ENCODE assay signal across 16 cellular contexts in the genomic region with DNA sequence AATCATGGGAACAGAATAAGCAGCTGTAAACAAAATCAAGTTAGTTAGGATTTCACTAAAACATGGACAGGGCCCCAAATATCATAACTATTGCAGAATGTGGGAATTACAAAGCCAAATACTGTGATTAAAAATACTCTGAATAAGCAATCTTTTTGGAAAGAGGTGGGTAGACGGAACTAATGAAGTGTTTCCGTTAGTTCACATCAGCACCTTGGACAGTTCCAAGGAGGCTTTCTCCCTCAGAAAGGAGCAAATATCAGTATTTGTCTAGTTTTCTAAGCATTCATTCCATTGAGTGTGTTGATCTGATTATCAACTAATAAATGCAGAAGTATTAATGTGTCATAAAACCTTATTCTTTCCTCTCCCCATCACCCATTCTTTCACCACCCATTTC.
DNase-seq lines count a peak whose midpoint lies in the region; ATAC-seq, FAIRE-seq and TF ChIP-seq lines count a peak whose summit lies in the region.
"Had no signal": no experiment of that assay in that cellular context is flagged by ENCODE, and none has a peak within 500 bp of the region (broad histone marks: within the 10 kb centered on the region; RNA-seq: fewer than 3 reads in every experiment).

No MANE protein-coding gene starts in this region.

- H3K79me2 ChIP-seq in HepG2 (ENCODE audit: insufficient read depth, low read length): no peaks in the 10 kb centered on the region
- H3K79me2 ChIP-seq in OCI-LY7 (ENCODE audit: insufficient read depth, low read depth, low read length): no peaks in the 10 kb centered on the region

- no peak for ATAC-seq in HepG2
- no peak for ATAC-seq in right lobe of liver
- no peak for ATAC-seq in stimulated activated effector memory CD8-positive, alpha-beta T cell treated with anti-CD3 and anti-CD28 coated beads, Interleukin-12 subunit alpha, Interleukin-12 subunit beta, amount 100 ng/mL, for 72 hours
- ATAC-seq in HG03139 (IDR thresholded peaks at IDR 0.05; ENCODE audit: unreplicated experiment): no peak
- ATAC-seq: left ventricle myocardium superior had no signal

- WGBS in HepG2 (ENCODE audit: low lambda C conversion rate): 30% methylated on average over 2 of the region's 2 CpGs
- WGBS in right lobe of liver (ENCODE audit: insufficient coverage, low coverage, low lambda C conversion rate, missing lambda C conversion rate): 57% methylated on average over 2 of the region's 2 CpGs

- TF ChIP-seq POLR2A in HepG2 (IDR thresholded peaks at IDR 0.05; ENCODE audit: insufficient read depth in 1 of 2, low read depth in 2 of 2, low read length in 2 of 2) (no peak), right lobe of liver (IDR thresholded peaks at IDR 0.05) (no peak), erythroblast (IDR thresholded peaks at IDR 0.05; ENCODE audit: low read length) (no peak), Peyer's patch (IDR thresholded peaks at IDR 0.05) (no peak)

- TF ChIP-seq RAD21 in HepG2 (CRISPR knock-in tag; IDR thresholded peaks at IDR 0.05): no peak

- H3K9me3 ChIP-seq in HepG2 (ENCODE audit: low read length) (no peaks in the 10 kb centered on the region), right lobe of liver (no peaks in the 10 kb centered on the region), OCI-LY7 (ENCODE audit: low read length) (no peaks in the 10 kb centered on the region), Peyer's patch (no peaks in the 10 kb centered on the region)

- no peaks in the 10 kb centered on the region for H3K4me1 Mint-ChIP-seq in stimulated activated effector memory CD8-positive, alpha-beta T cell treated with anti-CD3 and anti-CD28 coated beads, Interleukin-12 subunit alpha, Interleukin-12 subunit beta, amount 100 ng/mL, for 72 hours
- H3K4me1 Mint-ChIP-seq: activated naive CD8-positive, alpha-beta T cell treated with anti-CD3 and anti-CD28 coated beads, Interleukin-2, amount 10 ng/mL, durations not matched to agents 7 days and 5 days; naive B cell had no signal

- H3K9ac ChIP-seq in HepG2 (ENCODE audit: insufficient read depth, low read depth, low read length): no peak overlapping the region

- in situ Hi-C loops in HepG2 (cut with HindIII; ENCODE audit: extremely low pct_ligation_motif_present, low pct_unique_long_range_greater_than_20kb): no loop called here

- no peak for TF ChIP-seq CTCF in HepG2 (CRISPR knock-in tag; IDR thresholded peaks at IDR 0.05)
- no peak for TF ChIP-seq CTCF in right lobe of liver (IDR thresholded peaks at IDR 0.05)
- TF ChIP-seq CTCF in OCI-LY7 (conservative IDR thresholded peaks at IDR 0.05; ENCODE audit: low read length): no peak
- no peak for TF ChIP-seq CTCF in Peyer's patch (IDR thresholded peaks at IDR 0.05)

- BruUV-seq in HepG2 (replicated peaks; lab: Mats Ljungman, UMichigan) (no TSS peak), OCI-LY7 (replicated peaks; lab: Mats Ljungman, UMichigan) (no TSS peak)

- TF ChIP-seq EP300 in HepG2 (IDR thresholded peaks at IDR 0.05; ENCODE audit: low read depth in 2 of 2, low read length in 2 of 2) (no peak), HepG2 (CRISPR knock-in tag; IDR thresholded peaks at IDR 0.05; ENCODE audit: borderline replicate concordance) (no peak)

- no peak overlapping the region for H3K4me3 ChIP-seq in HepG2 (replicated peaks in 1 of 3; ENCODE audit: insufficient read depth in 1 of 3, low read depth in 2 of 3, low read length in 3 of 3)
- no peak overlapping the region for H3K4me3 ChIP-seq in right lobe of liver
- no peak overlapping the region for H3K4me3 ChIP-seq in OCI-LY7 (ENCODE audit: low read depth, low read length, poor library complexity, severe bottlenecking)
- no peak overlapping the region for H3K4me3 ChIP-seq in Peyer's patch

- H3K36me3 Mint-ChIP-seq in stimulated activated effector memory CD8-positive, alpha-beta T cell treated with anti-CD3 and anti-CD28 coated beads, Interleukin-12 subunit alpha, Interleukin-12 subunit beta, amount 100 ng/mL, for 72 hours: no peaks in the 10 kb centered on the region
- H3K36me3 Mint-ChIP-seq: activated naive CD8-positive, alpha-beta T cell treated with anti-CD3 and anti-CD28 coated beads, Interleukin-2, amount 10 ng/mL, durations not matched to agents 7 days and 5 days; naive B cell had no signal

- no peaks in the 10 kb centered on the region for H3K4me1 ChIP-seq in HepG2 (ENCODE audit: insufficient read depth, low read length)
- no peaks in the 10 kb centered on the region for H3K4me1 ChIP-seq in right lobe of liver
- H3K4me1 ChIP-seq in OCI-LY7 (ENCODE audit: insufficient read depth, low read length, poor library complexity, severe bottlenecking): no peaks in the 10 kb centered on the region
- no peaks in the 10 kb centered on the region for H3K4me1 ChIP-seq in Peyer's patch

- H3K9me3 Mint-ChIP-seq in stimulated activated effector memory CD8-positive, alpha-beta T cell treated with anti-CD3 and anti-CD28 coated beads, Interleukin-12 subunit alpha, Interleukin-12 subunit beta, amount 100 ng/mL, for 72 hours: no peaks in the 10 kb centered on the region
- H3K9me3 Mint-ChIP-seq: activated naive CD8-positive, alpha-beta T cell treated with anti-CD3 and anti-CD28 coated beads, Interleukin-2, amount 10 ng/mL, durations not matched to agents 7 days and 5 days had no signal

- POLR2A ChIA-PET in HepG2 (lab: Yijun Ruan, JAX): no interaction called here
- POLR2A ChIA-PET in OCI-LY7 (lab: Charles Lee): interaction anchor here (0.9 kb wide), 1 partner anchor 62 kb away, joined by 4 read pairs; no protein-coding TSS in a partner anchor

- DNase-seq in HepG2 (ENCODE audit: low spot score) (no peak), right lobe of liver (no peak), OCI-LY7 (ENCODE audit: low spot score) (peak; percentile 18), erythroblast (lab: John Stamatoyannopoulos, UW) (peak; percentile 9 to 19), Peyer's patch (no peak)
- DNase-seq in stimulated activated effector memory CD8-positive, alpha-beta T cell treated with anti-CD3 and anti-CD28 coated beads, Interleukin-12 subunit alpha, Interleukin-12 subunit beta, amount 100 ng/mL, for 72 hours (ENCODE audit: low spot score in 2 of 2): no peak
- DNase-seq in activated effector memory CD4-positive, alpha-beta T cell treated with Interleukin-2 at 50 U/mL for 16 hours: no peak
- DNase-seq: activated CD8-positive, alpha-beta memory T cell treated with anti-CD3 and anti-CD28 coated beads, Interleukin-2, amount 50 U/mL, for 48 hours; activated naive CD8-positive, alpha-beta T cell treated with anti-CD3 and anti-CD28 coated beads, Interleukin-2, amount 10 ng/mL, durations not matched to agents 7 days and 5 days; GOT3; left ventricle myocardium superior; naive B cell; substantia nigra; WERI-Rb-1 had no signal

- H3K36me3 ChIP-seq in HepG2 (replicated peaks in 1 of 2; ENCODE audit: control insufficient read depth in 1 of 2, insufficient read depth in 2 of 2, low read length in 2 of 2): no peaks in the 10 kb centered on the region
- H3K36me3 ChIP-seq in right lobe of liver: no peaks in the 10 kb centered on the region
- no peaks in the 10 kb centered on the region for H3K36me3 ChIP-seq in OCI-LY7 (ENCODE audit: insufficient read depth, low read length)
- no peaks in the 10 kb centered on the region for H3K36me3 ChIP-seq in Peyer's patch
- H3K36me3 ChIP-seq: WERI-Rb-1 had no signal

- FAIRE-seq in HepG2 (lab: Jason Lieb, UNC): no peak

- H2AFZ ChIP-seq in HepG2 (ENCODE audit: low read length) (no peak overlapping the region), OCI-LY7 (ENCODE audit: low read length) (no peak overlapping the region)

- no peak overlapping the region for H3K4me3 Mint-ChIP-seq in stimulated activated effector memory CD8-positive, alpha-beta T cell treated with anti-CD3 and anti-CD28 coated beads, Interleukin-12 subunit alpha, Interleukin-12 subunit beta, amount 100 ng/mL, for 72 hours
- H3K4me3 Mint-ChIP-seq: activated naive CD8-positive, alpha-beta T cell treated with anti-CD3 and anti-CD28 coated beads, Interleukin-2, amount 10 ng/mL, durations not matched to agents 7 days and 5 days; naive B cell had no signal

- no peaks in the 10 kb centered on the region for H3K9me2 ChIP-seq in OCI-LY7 (ENCODE audit: insufficient read depth, low read length)

- H3K27me3 ChIP-seq in HepG2 (ENCODE audit: control insufficient read depth in 1 of 2, insufficient read depth in 2 of 2, low read length in 2 of 2): no peaks in the 10 kb centered on the region
- H3K27me3 ChIP-seq in right lobe of liver: no peaks in the 10 kb centered on the region
- no peaks in the 10 kb centered on the region for H3K27me3 ChIP-seq in Peyer's patch

- no peak overlapping the region for H3K27ac Mint-ChIP-seq in stimulated activated effector memory CD8-positive, alpha-beta T cell treated with anti-CD3 and anti-CD28 coated beads, Interleukin-12 subunit alpha, Interleukin-12 subunit beta, amount 100 ng/mL, for 72 hours
- H3K27ac Mint-ChIP-seq: activated naive CD8-positive, alpha-beta T cell treated with anti-CD3 and anti-CD28 coated beads, Interleukin-2, amount 10 ng/mL, durations not matched to agents 7 days and 5 days; naive B cell had no signal

- no peaks in the 10 kb centered on the region for H4K20me1 ChIP-seq in HepG2 (ENCODE audit: insufficient read depth, low read length)
- no peaks in the 10 kb centered on the region for H4K20me1 ChIP-seq in OCI-LY7 (ENCODE audit: insufficient read depth, low read length)

- CTCF ChIA-PET in HepG2 (lab: Yijun Ruan, JAX; ENCODE audit: low intra/inter-chr PET ratio, low total read pairs): no interaction called here
- CTCF ChIA-PET in OCI-LY7 (lab: Charles Lee; ENCODE audit: unreplicated experiment): no interaction called here

- H3K4me2 ChIP-seq in HepG2 (ENCODE audit: low read depth, low read length) (no peak overlapping the region), OCI-LY7 (ENCODE audit: low read length) (no peak overlapping the region)

- H3K27ac ChIP-seq in HepG2 (ENCODE audit: extremely low read length, insufficient read depth, low read length) (no peak overlapping the region), right lobe of liver (no peak overlapping the region), OCI-LY7 (ENCODE audit: low read depth, low read length, poor library complexity, severe bottlenecking) (no peak overlapping the region), Peyer's patch (no peak overlapping the region)
- H3K27ac ChIP-seq: HL-60, WERI-Rb-1 had no signal

- intact Hi-C loops in HepG2 (cut with micrococcal nuclease; ENCODE audit: unreplicated experiment): no loop called here
- intact Hi-C loops in right lobe of liver (cut with DNase I): no loop called here
- intact Hi-C loops in OCI-LY7 (cut with micrococcal nuclease; ENCODE audit: unreplicated experiment): no loop called here

TF ChIP-seq in HepG2, 621 proteins besides CTCF, POLR2A, EP300 and RAD21 (continues in another document):
- TF ChIP-seq MIER2 (CRISPR knock-in tag; IDR thresholded peaks at IDR 0.05) (peak; percentile 92), POLR2AphosphoS5 (IDR thresholded peaks at IDR 0.05; ENCODE audit: low read depth, low read length) (no peak)
- TF ChIP-seq, protein P1, sequence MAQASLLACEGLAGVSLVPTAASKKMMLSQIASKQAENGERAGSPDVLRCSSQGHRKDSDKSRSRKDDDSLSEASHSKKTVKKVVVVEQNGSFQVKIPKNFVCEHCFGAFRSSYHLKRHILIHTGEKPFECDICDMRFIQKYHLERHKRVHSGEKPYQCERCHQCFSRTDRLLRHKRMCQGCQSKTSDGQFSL (CRISPR knock-in tag; IDR thresholded peaks at IDR 0.05): no peak

Comparison
In these comparisons a context has a peak if more than half of its experiments do, and no peak if none do; other contexts are left out.
1. DNase-seq: peak in OCI-LY7 (single experiment) and erythroblast (2 of 2); none in HepG2 (single experiment), right lobe of liver (0 of 3), stimulated activated effector memory CD8-positive, alpha-beta T cell treated with anti-CD3 and anti-CD28 coated beads, Interleukin-12 subunit alpha, Interleukin-12 subunit beta, amount 100 ng/mL, for 72 hours (0 of 2), activated effector memory CD4-positive, alpha-beta T cell treated with Interleukin-2 at 50 U/mL for 16 hours (single experiment) and Peyer's patch (0 of 3).